ENCODE assay signal across 23 cellular contexts in genomic region chr12:119068129-119068856, GRCh38.
DNase-seq lines count a peak whose midpoint lies in the region; ATAC-seq and TF ChIP-seq lines count a peak whose summit lies in the region.
"Had no signal": no experiment of that assay in that cellular context is flagged by ENCODE, and none has a peak within 500 bp of the region (broad histone marks: within the 10 kb centered on the region; RNA-seq: fewer than 3 reads in every experiment).

No MANE protein-coding gene starts in this region.

- H3K9ac ChIP-seq in HUES48 (ENCODE audit: low read depth, low read length) = no peak overlapping the region
- H3K9ac ChIP-seq: KMS-11 had no signal

- H3K27me3 ChIP-seq in HUES48 (ENCODE audit: control insufficient read depth, insufficient read depth, low read length) (peaks cover 36% of the 10 kb centered on the region), vagina (no peaks in the 10 kb centered on the region)
- H3K27me3 ChIP-seq: ovary, transverse colon had no signal

- peak; percentile 98 for ATAC-seq in left ventricle myocardium superior
- ATAC-seq: activated T-cell treated with anti-CD3 and anti-CD28 coated beads, Interleukin-2, amount 50 U/mL, for 72 hours; PC-3 had no signal

- H3K27ac ChIP-seq in HUES48 (ENCODE audit: low read depth, low read length) (peak overlapping the region; percentile 27), vagina (no peak overlapping the region)
- H3K27ac ChIP-seq: C4-2B, epithelial cell of prostate, KMS-11, ovary, transverse colon had no signal

- no peak overlapping the region for H3K4me3 ChIP-seq in HUES48 (ENCODE audit: low read depth, low read length)
- H3K4me3 ChIP-seq in vagina = no peak overlapping the region
- H3K4me3 ChIP-seq: ovary, transverse colon had no signal

- no peak for TF ChIP-seq CTCF in vagina (IDR thresholded peaks at IDR 0.05)

- H3K36me3 ChIP-seq in HUES48 (ENCODE audit: control insufficient read depth, insufficient read depth, low read length) (no peaks in the 10 kb centered on the region), vagina (no peaks in the 10 kb centered on the region)
- H3K36me3 ChIP-seq: ovary, transverse colon had no signal

- TF ChIP-seq POLR2A in vagina (IDR thresholded peaks at IDR 0.05) = no peak

- DNase-seq in COLO668 (lab: John Stamatoyannopoulos, UW; ENCODE audit: unreplicated experiment) = peak; percentile 44
- peak; percentile 2 for DNase-seq in SK-MEL-5 (ENCODE audit: low read depth, low spot score)
- peak; percentile 28 for DNase-seq in left ventricle myocardium superior
- DNase-seq in LoVo (ENCODE audit: low spot score) = no peak
- no peak for DNase-seq in vagina (ENCODE audit: extremely low spot score in 2 of 2)
- no peak for DNase-seq in ureter (ENCODE audit: low spot score)
- DNase-seq: activated B cell treated with CpG ODN at 0.5 μM for 24 hours; activated naive CD4-positive, alpha-beta T cell treated with Interleukin-2 at 50 U/mL for 16 hours; activated T-cell treated with anti-CD3 and anti-CD28 coated beads, Interleukin-2, amount 50 U/mL, for 72 hours; effector CD4-positive, alpha-beta T cell; glutamatergic neuron; kidney; NCI-H1436; nephron progenitor cell; NK-92 treated with Interleukin-12 subunit alpha and Interleukin-12 subunit beta, amount 100 ng/mL, for 24 hours; ovary; PC-3; stimulated activated CD4-positive, alpha-beta T cell treated with anti-CD3 and anti-CD28 coated beads, Interleukin-2, amount 100 ng/mL, for 48 hours; transverse colon had no signal

- in situ Hi-C loops in SK-MEL-5 (cut with HindIII; ENCODE audit: low pct_unique_long_range_greater_than_20kb, low sequenced_read_pairs) = no loop called here

- intact Hi-C loops in left ventricle myocardium superior (cut with micrococcal nuclease) = no loop called here
- intact Hi-C loops in vagina (cut with DNase I) = no loop called here

- H3K4me1 ChIP-seq in HUES48 (ENCODE audit: control insufficient read depth, insufficient read depth, low read length) (peaks cover 17% of the 10 kb centered on the region; the same call in 1 of the 2 replicates), vagina (no peaks in the 10 kb centered on the region)
- H3K4me1 ChIP-seq: transverse colon had no signal

- no peaks in the 10 kb centered on the region for H3K9me3 ChIP-seq in HUES48 (ENCODE audit: control insufficient read depth, insufficient read depth, low read length)
- no peaks in the 10 kb centered on the region for H3K9me3 ChIP-seq in vagina
- H3K9me3 ChIP-seq: ovary, transverse colon had no signal

Comparison
In these comparisons a context has a peak if more than half of its experiments do, and no peak if none do; other contexts are left out.
1. DNase-seq: peak in COLO668 (single experiment), SK-MEL-5 (single experiment) and left ventricle myocardium superior (single experiment); none in LoVo (single experiment), vagina (0 of 2) and ureter (single experiment).